In the genomic region with DNA sequence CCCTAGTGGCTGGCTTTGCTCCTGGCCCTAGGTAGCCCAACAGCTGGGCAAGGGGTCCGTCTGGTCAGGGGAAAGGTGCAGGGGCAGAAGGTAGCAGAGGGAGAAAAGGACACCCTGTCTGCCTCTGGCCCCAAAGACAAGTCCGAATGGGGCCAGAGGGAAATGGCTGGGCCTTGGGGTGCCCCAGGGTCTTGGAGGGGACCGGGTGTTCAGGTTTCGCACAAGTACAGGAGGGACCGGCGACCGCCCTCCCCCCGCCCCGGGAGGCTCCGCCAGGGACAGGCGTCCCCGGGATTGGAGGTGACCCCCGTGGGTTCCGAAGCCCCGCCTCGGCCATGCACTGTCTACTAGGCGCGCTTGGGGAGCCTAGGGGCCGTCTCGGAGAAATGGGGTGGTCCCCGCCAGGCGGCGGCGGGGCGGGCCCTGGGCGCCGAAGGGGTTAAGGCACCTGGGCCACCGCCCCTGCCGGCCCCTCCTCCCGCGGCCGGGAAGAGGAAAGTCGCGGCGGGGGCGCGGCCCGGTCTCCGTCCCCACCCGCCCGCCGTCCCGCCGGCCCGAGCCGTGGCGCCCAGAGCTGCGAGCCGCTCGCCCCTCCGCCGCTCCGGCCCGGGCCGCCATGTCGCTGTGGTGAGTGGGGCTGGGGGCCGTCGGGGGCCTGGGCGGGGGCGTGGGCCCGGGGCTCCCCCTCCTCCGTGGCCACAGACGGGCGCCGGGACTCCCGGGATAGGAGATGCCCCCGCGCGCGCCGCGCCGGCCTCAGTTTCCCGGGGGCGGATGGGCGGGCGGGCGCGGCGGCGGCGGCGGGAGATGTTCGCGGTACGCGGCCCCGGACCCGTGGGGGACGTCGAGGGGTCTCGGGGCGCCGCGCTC, we compare ENCODE assay signal across 9 cellular contexts. TPM values are rescaled to one million over a fixed set of nuclear protein-coding genes. Genes with fewer than 3 reads are reported as not detected.
DNase-seq lines count a peak whose midpoint lies in the region; ATAC-seq, FAIRE-seq and TF ChIP-seq lines count a peak whose summit lies in the region.
"Had no signal": no experiment of that assay in that cellular context is flagged by ENCODE, and none has a peak within 500 bp of the region (broad histone marks: within the 10 kb centered on the region; RNA-seq: fewer than 3 reads in every experiment).

A gene with protein sequence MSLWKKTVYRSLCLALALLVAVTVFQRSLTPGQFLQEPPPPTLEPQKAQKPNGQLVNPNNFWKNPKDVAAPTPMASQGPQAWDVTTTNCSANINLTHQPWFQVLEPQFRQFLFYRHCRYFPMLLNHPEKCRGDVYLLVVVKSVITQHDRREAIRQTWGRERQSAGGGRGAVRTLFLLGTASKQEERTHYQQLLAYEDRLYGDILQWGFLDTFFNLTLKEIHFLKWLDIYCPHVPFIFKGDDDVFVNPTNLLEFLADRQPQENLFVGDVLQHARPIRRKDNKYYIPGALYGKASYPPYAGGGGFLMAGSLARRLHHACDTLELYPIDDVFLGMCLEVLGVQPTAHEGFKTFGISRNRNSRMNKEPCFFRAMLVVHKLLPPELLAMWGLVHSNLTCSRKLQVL (plus strand): TSS at position 523 of the 870 bp plus-strand sequence. CDS start 94 bp downstream, at position 617.

- peak within 1 kb of the TSS; percentile 71 to 82 for H3K4me3 Mint-ChIP-seq in CD14-positive monocyte

- FAIRE-seq in bronchial epithelial cell (lab: Jason Lieb, UNC) = no peak

- no peaks in the 10 kb centered on the region for H3K4me1 ChIP-seq in HEK293 (ENCODE audit: control insufficient read depth, insufficient read depth, low read length)
- H3K4me1 ChIP-seq in mucosa of descending colon (ENCODE audit: low read depth) = peaks cover 26% of the 10 kb centered on the region

- H3K9me3 Mint-ChIP-seq in CD14-positive monocyte = peaks cover 0 to 6% (median 2%) of the 10 kb centered on the region in 7 donors

- intact Hi-C loops in CD14-positive monocyte (cut with micrococcal nuclease) = no loop called here
- intact Hi-C loops in mucosa of descending colon (cut with DNase I, micrococcal nuclease) = no loop called here

- no peaks in the 10 kb centered on the region for H3K9me3 ChIP-seq in HEK293 (ENCODE audit: control insufficient read depth, insufficient read depth, low read depth, low read length)
- H3K9me3 ChIP-seq in mucosa of descending colon = no peaks in the 10 kb centered on the region

- H3K36me3 Mint-ChIP-seq in CD14-positive monocyte = peaks cover 0 to 3% of the 10 kb centered on the region in 2 donors

- 0 out of 2 replicates have a peak within 1 kb of the TSS, but pooled peaks have one; percentile 4 for H3K27ac ChIP-seq in HEK293 (ENCODE audit: extremely low read depth, low read depth, low read length)
- H3K27ac ChIP-seq: epithelial cell of prostate had no signal

- peaks cover 18 to 29% (median 26%) of the 10 kb centered on the region in 3 donors for H3K27me3 Mint-ChIP-seq in CD14-positive monocyte (ENCODE audit: low read depth in 3 of 3)

- POLR2A ChIA-PET in HEK293 (lab: Yijun Ruan, JAX) = interaction anchor here (1.3 kb wide), 1 partner anchor 16 kb away, joined by 3 read pairs; no protein-coding TSS in a partner anchor

- H3K4me1 Mint-ChIP-seq in CD14-positive monocyte = peaks cover 52% of the 10 kb centered on the region

- H3K27me3 ChIP-seq in bronchial epithelial cell (ENCODE audit: control insufficient read depth, insufficient read depth, low read length) = peaks cover 2% of the 10 kb centered on the region

- TF ChIP-seq CTCF in CD14-positive monocyte (IDR thresholded peaks at IDR 0.05) (no peak), HEK293 (tag by site-specific recombination; IDR thresholded peaks at IDR 0.05) (no peak), bronchial epithelial cell (IDR thresholded peaks at IDR 0.05; ENCODE audit: insufficient read depth, low read length, severe bottlenecking) (no peak), mucosa of descending colon (IDR thresholded peaks at IDR 0.05) (no peak)

- ATAC-seq in mucosa of descending colon = peak; percentile 77

- no peaks in the 10 kb centered on the region for H3K36me3 ChIP-seq in HEK293 (ENCODE audit: control insufficient read depth in 2 of 2, insufficient read depth in 1 of 2, low read length in 2 of 2)
- no peaks in the 10 kb centered on the region for H3K36me3 ChIP-seq in bronchial epithelial cell (ENCODE audit: control insufficient read depth, insufficient read depth, low read length)
- no peaks in the 10 kb centered on the region for H3K36me3 ChIP-seq in mucosa of descending colon (ENCODE audit: low read depth)

- no peak for DNase-seq in CD14-positive monocyte (ENCODE audit: low spot score)
- DNase-seq in bronchial epithelial cell (ENCODE audit: low read depth) = no peak
- peak; percentile 71 to 83 (median 78) for DNase-seq in mucosa of descending colon
- no peak for DNase-seq in stimulated activated CD8-positive, alpha-beta memory T cell treated with anti-CD3 and anti-CD28 coated beads, Interleukin-4, amount 100 ng/mL, for 48 hours
- no peak for DNase-seq in erythroblast (lab: John Stamatoyannopoulos, UW)
- no peak for DNase-seq in KBM-7
- DNase-seq in DMS153 treated with DMSO at 0.1 percent for 48 hours (lab: John Stamatoyannopoulos, UW; ENCODE audit: unreplicated experiment) = no peak

- H3K27ac Mint-ChIP-seq in CD14-positive monocyte = peak within 1 kb of the TSS in 2 of 7 donors; percentile 11 to 46

- no peak for TF ChIP-seq POLR2A in erythroblast (IDR thresholded peaks at IDR 0.05; ENCODE audit: low read length)

- CTCF ChIA-PET in HEK293 (lab: Yijun Ruan, JAX) = interaction anchor here (0.5 to 0.6 kb wide), 2 partner anchors 53 to 173 kb away, joined by 4 to 5 read pairs; no protein-coding TSS in a partner anchor

- in situ Hi-C loops in KBM-7 (cut with MboI; ENCODE audit: low pct_unique_long_range_greater_than_20kb, low sequenced_read_pairs) = no loop called here

- H3K4me3 ChIP-seq in HEK293 (ENCODE audit: low read depth, low read length) (0 out of 2 replicates have a peak within 1 kb of the TSS, but pooled peaks have one; percentile 2), bronchial epithelial cell (ENCODE audit: low read depth, low read length) (peak within 1 kb of the TSS; percentile 23), mucosa of descending colon (peak within 1 kb of the TSS; percentile 68)

TF ChIP-seq in HEK293, 187 proteins besides CTCF, POLR2A, EP300 and RAD21:
- TF ChIP-seq ZNF514 (tag by site-specific recombination; IDR thresholded peaks at IDR 0.05) (no peak), ZNF837 (tag by site-specific recombination; IDR thresholded peaks at IDR 0.05) (no peak), ZNF140 (tag by site-specific recombination; IDR thresholded peaks at IDR 0.05) (no peak), IKZF3 (tag by site-specific recombination; IDR thresholded peaks at IDR 0.05) (no peak), ZNF530 (tag by site-specific recombination; IDR thresholded peaks at IDR 0.05; ENCODE audit: low read depth) (no peak), SCRT2 (tag by site-specific recombination; IDR thresholded peaks at IDR 0.05) (no peak), ZNF121 (tag by site-specific recombination; IDR thresholded peaks at IDR 0.05) (no peak), ZNF768 (tag by site-specific recombination; IDR thresholded peaks at IDR 0.05) (no peak), BCL11A (tag by site-specific recombination; IDR thresholded peaks at IDR 0.05; ENCODE audit: low read depth) (no peak)
- TF ChIP-seq, protein P1, sequence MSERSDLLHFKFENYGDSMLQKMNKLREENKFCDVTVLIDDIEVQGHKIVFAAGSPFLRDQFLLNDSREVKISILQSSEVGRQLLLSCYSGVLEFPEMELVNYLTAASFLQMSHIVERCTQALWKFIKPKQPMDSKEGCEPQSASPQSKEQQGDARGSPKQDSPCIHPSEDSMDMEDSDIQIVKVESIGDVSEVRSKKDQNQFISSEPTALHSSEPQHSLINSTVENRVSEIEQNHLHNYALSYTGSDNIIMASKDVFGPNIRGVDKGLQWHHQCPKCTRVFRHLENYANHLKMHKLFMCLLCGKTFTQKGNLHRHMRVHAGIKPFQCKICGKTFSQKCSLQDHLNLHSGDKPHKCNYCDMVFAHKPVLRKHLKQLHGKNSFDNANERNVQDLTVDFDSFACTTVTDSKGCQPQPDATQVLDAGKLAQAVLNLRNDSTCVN (tag by site-specific recombination; optimal IDR thresholded peaks at IDR 0.05) = no peak
- TF ChIP-seq, protein P2, sequence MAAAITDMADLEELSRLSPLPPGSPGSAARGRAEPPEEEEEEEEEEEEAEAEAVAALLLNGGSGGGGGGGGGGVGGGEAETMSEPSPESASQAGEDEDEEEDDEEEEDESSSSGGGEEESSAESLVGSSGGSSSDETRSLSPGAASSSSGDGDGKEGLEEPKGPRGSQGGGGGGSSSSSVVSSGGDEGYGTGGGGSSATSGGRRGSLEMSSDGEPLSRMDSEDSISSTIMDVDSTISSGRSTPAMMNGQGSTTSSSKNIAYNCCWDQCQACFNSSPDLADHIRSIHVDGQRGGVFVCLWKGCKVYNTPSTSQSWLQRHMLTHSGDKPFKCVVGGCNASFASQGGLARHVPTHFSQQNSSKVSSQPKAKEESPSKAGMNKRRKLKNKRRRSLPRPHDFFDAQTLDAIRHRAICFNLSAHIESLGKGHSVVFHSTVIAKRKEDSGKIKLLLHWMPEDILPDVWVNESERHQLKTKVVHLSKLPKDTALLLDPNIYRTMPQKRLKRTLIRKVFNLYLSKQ (tag by site-specific recombination; IDR thresholded peaks at IDR 0.05; ENCODE audit: borderline replicate concordance) = no peak
- TF ChIP-seq, protein P3, sequence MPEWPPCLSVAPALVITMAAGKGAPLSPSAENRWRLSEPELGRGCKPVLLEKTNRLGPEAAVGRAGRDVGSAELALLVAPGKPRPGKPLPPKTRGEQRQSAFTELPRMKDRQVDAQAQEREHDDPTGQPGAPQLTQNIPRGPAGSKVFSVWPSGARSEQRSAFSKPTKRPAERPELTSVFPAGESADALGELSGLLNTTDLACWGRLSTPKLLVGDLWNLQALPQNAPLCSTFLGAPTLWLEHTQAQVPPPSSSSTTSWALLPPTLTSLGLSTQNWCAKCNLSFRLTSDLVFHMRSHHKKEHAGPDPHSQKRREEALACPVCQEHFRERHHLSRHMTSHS (tag by site-specific recombination; IDR thresholded peaks at IDR 0.05) = no peak

RNA-seq across cellular contexts. Expression of the gene that starts here (rescaled TPM):
- not detected for polyA plus RNA-seq in CD14-positive monocyte
- 0.26 and 0.38 TPM in 2 replicates for total RNA-seq in bronchial epithelial cell
- total RNA-seq in mucosa of descending colon = 100 to 1,000 TPM in 2 of 3 donors, 10 to 100 TPM in 1; 77.7 to 330 (median 149) TPM

Comparison
In these comparisons a context has a peak if more than half of its experiments do, and no peak if none do; other contexts are left out.
1. RNA of the gene that starts here (total RNA-seq): 77.7 to 330 TPM in mucosa of descending colon; 0.26 to 0.38 TPM in bronchial epithelial cell; every median in the first group is over 10 times any median in the second.
2. DNase-seq: peak in mucosa of descending colon (3 of 3); none in CD14-positive monocyte (single experiment), bronchial epithelial cell (single experiment), stimulated activated CD8-positive, alpha-beta memory T cell treated with anti-CD3 and anti-CD28 coated beads, Interleukin-4, amount 100 ng/mL, for 48 hours (single experiment), erythroblast (0 of 2), KBM-7 (single experiment) and DMS153 treated with DMSO at 0.1 percent for 48 hours (single experiment).
3. H3K4me3 ChIP-seq: peak in every context shown above with its lines; median percentile 68 in mucosa of descending colon; 23 in bronchial epithelial cell; 2 in HEK293.